ENCODE assay signal across 9 cellular contexts in the genomic region with DNA sequence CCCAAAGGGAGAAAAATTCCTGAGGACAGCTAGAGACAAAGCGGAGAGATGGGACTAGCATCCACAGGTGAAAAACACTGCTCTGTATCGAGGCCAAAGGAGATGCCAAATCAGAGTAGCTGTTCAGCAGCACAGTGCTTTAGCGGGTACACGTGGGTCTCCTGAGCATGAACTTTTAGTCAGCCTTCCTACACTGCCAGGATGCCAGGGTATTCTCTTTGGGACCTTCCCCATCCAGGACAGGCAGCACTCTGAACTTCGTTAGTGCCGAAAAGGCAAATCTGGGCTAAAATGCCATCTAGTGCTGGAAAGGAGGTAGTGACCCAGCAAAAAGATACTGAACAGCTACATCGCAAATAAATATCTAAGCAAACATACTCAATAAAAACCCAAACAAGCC.
DNase-seq lines count a peak whose midpoint lies in the region; ATAC-seq and TF ChIP-seq lines count a peak whose summit lies in the region.
"Had no signal": no experiment of that assay in that cellular context is flagged by ENCODE, and none has a peak within 500 bp of the region (broad histone marks: within the 10 kb centered on the region; RNA-seq: fewer than 3 reads in every experiment).

No MANE protein-coding gene starts in this region.

- CTCF ChIA-PET in CD8-positive, alpha-beta T cell (lab: Charles Lee), result no interaction called here
- CTCF ChIA-PET in mammary epithelial cell (lab: Charles Lee; ENCODE audit: low non-redundant PET), result interaction anchor here (0.6 kb wide), 3 partner anchors 56 to 452 kb away, joined by 3 to 4 read pairs (median 4); no protein-coding TSS in a partner anchor

- H3K4me3 Mint-ChIP-seq in CD8-positive, alpha-beta T cell, result no peak overlapping the region
- H3K4me3 Mint-ChIP-seq: T-helper 1 cell treated with Interleukin-12 subunit alpha and Interleukin-12 subunit beta and Interleukin-4 antibody, amounts not matched to agents 30 μg/mL and 1 μg/mL, for 36 hours had no signal

- no peak overlapping the region for H3K4me3 ChIP-seq in CD8-positive, alpha-beta T cell (ENCODE audit: low read depth, low read length)
- no peak overlapping the region for H3K4me3 ChIP-seq in mammary epithelial cell (replicated peaks in 1 of 3; ENCODE audit: insufficient read depth in 1 of 3, low read depth in 2 of 3, low read length in 3 of 3)
- H3K4me3 ChIP-seq in lower lobe of right lung, result no peak overlapping the region

- POLR2A ChIA-PET in CD8-positive, alpha-beta T cell (lab: Charles Lee), result no interaction called here

- no peaks in the 10 kb centered on the region for H3K36me3 ChIP-seq in CD8-positive, alpha-beta T cell (ENCODE audit: insufficient read depth, low read length)
- H3K36me3 ChIP-seq in mammary epithelial cell (ENCODE audit: insufficient read depth, low read length) (no peaks in the 10 kb centered on the region), lower lobe of right lung (no peaks in the 10 kb centered on the region)

- in situ Hi-C loops in mammary epithelial cell (cut with MboI; ENCODE audit: low sequenced_read_pairs in 2 of 2), result loop anchor here in 1 of 2 donors (10.0 kb wide), 1 partner anchor 87 kb away; no protein-coding TSS in a partner anchor

- H3K27ac Mint-ChIP-seq in CD8-positive, alpha-beta T cell, result no peak overlapping the region
- H3K27ac Mint-ChIP-seq: T-helper 1 cell treated with Interleukin-12 subunit alpha and Interleukin-12 subunit beta and Interleukin-4 antibody, amounts not matched to agents 30 μg/mL and 1 μg/mL, for 36 hours had no signal

- TF ChIP-seq CTCF in CD8-positive, alpha-beta T cell (IDR thresholded peaks at IDR 0.05), result peak; percentile 29
- TF ChIP-seq CTCF in mammary epithelial cell (conservative IDR thresholded peaks at IDR 0.05 in 1 of 2, IDR thresholded peaks at IDR 0.05 in 1 of 2; ENCODE audit: extremely low read depth in 1 of 2, insufficient read depth in 1 of 2, low read depth in 1 of 2, low read length in 2 of 2) (peak; percentile 67 to 82), lower lobe of right lung (IDR thresholded peaks at IDR 0.05) (peak; percentile 53)

- H3K9me3 Mint-ChIP-seq in CD8-positive, alpha-beta T cell, result peaks cover 5% of the 10 kb centered on the region

- no peak for ATAC-seq in CD8-positive, alpha-beta T cell
- ATAC-seq in GM18858 (IDR thresholded peaks at IDR 0.05; ENCODE audit: unreplicated experiment), result peak; percentile 89
- peak; percentile 74 for ATAC-seq in HG03095 (IDR thresholded peaks at IDR 0.05; ENCODE audit: unreplicated experiment)
- peak in 1 of 2 donors; percentile 59 for ATAC-seq in lower lobe of right lung

- H3K9me3 ChIP-seq in CD8-positive, alpha-beta T cell (ENCODE audit: low read length), result no peaks in the 10 kb centered on the region
- H3K9me3 ChIP-seq in mammary epithelial cell (replicated peaks; ENCODE audit: insufficient read depth, low read length), result no peaks in the 10 kb centered on the region
- no peaks in the 10 kb centered on the region for H3K9me3 ChIP-seq in lower lobe of right lung

- H3K79me2 ChIP-seq in mammary epithelial cell (ENCODE audit: insufficient read depth, low read length), result no peaks in the 10 kb centered on the region

- H3K27me3 Mint-ChIP-seq in CD8-positive, alpha-beta T cell (ENCODE audit: low read depth), result no peaks in the 10 kb centered on the region

- H3K9ac ChIP-seq in mammary epithelial cell (ENCODE audit: insufficient read depth, low read length), result no peak overlapping the region

- intact Hi-C loops in CD8-positive, alpha-beta T cell (cut with DNase I, micrococcal nuclease), result no loop called here
- intact Hi-C loops in mammary epithelial cell (cut with micrococcal nuclease), result loop anchor here (1.0 to 5.0 kb wide), 3 partner anchors 36 to 180 kb away; no protein-coding TSS in a partner anchor
- intact Hi-C loops in lower lobe of right lung (cut with DNase I), result no loop called here

- no peak for DNase-seq in CD8-positive, alpha-beta T cell
- peak; percentile 61 for DNase-seq in NCI-H748 (lab: John Stamatoyannopoulos, UW; ENCODE audit: unreplicated experiment)
- DNase-seq in mammary epithelial cell, result peak; percentile 20
- no peak for DNase-seq in lower lobe of right lung
- no peak for DNase-seq in activated CD4-positive, CD25-positive, alpha-beta regulatory T cell treated with anti-CD3 and anti-CD28 coated beads, Interleukin-2, amount 50 U/mL, for 72 hours
- DNase-seq in T-helper 9 cell, result no peak

- H3K27ac ChIP-seq in CD8-positive, alpha-beta T cell (ENCODE audit: low read depth, low read length), result no peak overlapping the region
- H3K27ac ChIP-seq in mammary epithelial cell (ENCODE audit: insufficient read depth, low read depth, low read length) (no peak overlapping the region), lower lobe of right lung (no peak overlapping the region)

- peak overlapping the region; percentile 58 for H2AFZ ChIP-seq in mammary epithelial cell (ENCODE audit: low read depth, low read length)

- 37% methylated on average over 4 of the region's 7 CpGs for WGBS in mammary epithelial cell (ENCODE audit: low coverage, missing lambda C conversion rate)

- H4K20me1 ChIP-seq in mammary epithelial cell (ENCODE audit: insufficient read depth, low read length), result no peaks in the 10 kb centered on the region

- H3K27me3 ChIP-seq in CD8-positive, alpha-beta T cell (ENCODE audit: insufficient read depth, low read length), result no peaks in the 10 kb centered on the region
- H3K27me3 ChIP-seq in mammary epithelial cell (ENCODE audit: insufficient read depth, low read length) (peaks cover 4% of the 10 kb centered on the region), lower lobe of right lung (ENCODE audit: low read depth) (no peaks in the 10 kb centered on the region)

- H3K4me1 Mint-ChIP-seq in CD8-positive, alpha-beta T cell (ENCODE audit: low read depth), result no peaks in the 10 kb centered on the region

- H3K4me2 ChIP-seq in mammary epithelial cell (ENCODE audit: insufficient read depth, low read depth, low read length), result no peak overlapping the region

- dilution Hi-C loops in mammary epithelial cell (cut with HindIII; ENCODE audit: low sequenced_read_pairs), result no loop called here

- H3K4me1 ChIP-seq in CD8-positive, alpha-beta T cell (ENCODE audit: insufficient read depth, low read length), result no peaks in the 10 kb centered on the region
- H3K4me1 ChIP-seq in mammary epithelial cell (ENCODE audit: insufficient read depth, low read length) (no peaks in the 10 kb centered on the region), lower lobe of right lung (no peaks in the 10 kb centered on the region)

- BruUV-seq in mammary epithelial cell (replicated peaks; lab: Mats Ljungman, UMichigan), result no TSS peak

- peaks cover 13% of the 10 kb centered on the region for H3K36me3 Mint-ChIP-seq in CD8-positive, alpha-beta T cell

Comparison
In these comparisons a context has a peak if more than half of its experiments do, and no peak if none do; other contexts are left out.
1. DNase-seq: peak in NCI-H748 (single experiment) and mammary epithelial cell (single experiment); none in CD8-positive, alpha-beta T cell (0 of 7), lower lobe of right lung (single experiment), activated CD4-positive, CD25-positive, alpha-beta regulatory T cell treated with anti-CD3 and anti-CD28 coated beads, Interleukin-2, amount 50 U/mL, for 72 hours (single experiment) and T-helper 9 cell (single experiment).
2. Peak in every context shown above with its lines, with median percentiles within 50 percentile points of each other: CTCF ChIP-seq.